ENCODE assay signal across 12 cellular contexts in genomic region chr4:173424899-173425805, GRCh38. TPM values are rescaled to one million over a fixed set of nuclear protein-coding genes. Genes with fewer than 3 reads are reported as not detected.
DNase-seq lines count a peak whose midpoint lies in the region; ATAC-seq and TF ChIP-seq lines count a peak whose summit lies in the region.
"Had no signal": no experiment of that assay in that cellular context is flagged by ENCODE, and none has a peak within 500 bp of the region (broad histone marks: within the 10 kb centered on the region; RNA-seq: fewer than 3 reads in every experiment).

No MANE protein-coding gene starts in this region.

- H3K27ac Mint-ChIP-seq in neural crest cell (ENCODE audit: unreplicated experiment), result peak overlapping the region; percentile 71
- H3K27ac Mint-ChIP-seq: natural killer cell treated with Interleukin-12 subunit alpha and Interleukin-12 subunit beta and Interleukin-15 and Interleukin-18, amount 100 ng/mL, for 72 hours; stimulated activated memory B cell treated with anti-CD40 and anti-IgM and Interleukin-4, amounts not matched to agents 10 μg/mL and 1 μg/mL and 100 μg/mL, for 72 hours had no signal

- H3K27me3 Mint-ChIP-seq in neural crest cell (ENCODE audit: low read depth), result no peaks in the 10 kb centered on the region
- H3K27me3 Mint-ChIP-seq: natural killer cell treated with Interleukin-12 subunit alpha and Interleukin-12 subunit beta and Interleukin-15 and Interleukin-18, amount 100 ng/mL, for 72 hours; stimulated activated memory B cell treated with anti-CD40 and anti-IgM and Interleukin-4, amounts not matched to agents 10 μg/mL and 1 μg/mL and 100 μg/mL, for 72 hours had no signal

- POLR2A ChIA-PET in BJ (lab: Charles Lee), result interaction anchor here (1.3 kb wide), 1 partner anchor 91 kb away, joined by 5 read pairs; the partner anchor contains the start of gene HMGB2

- no peaks in the 10 kb centered on the region for H3K9me3 Mint-ChIP-seq in neural crest cell
- H3K9me3 Mint-ChIP-seq: natural killer cell treated with Interleukin-12 subunit alpha and Interleukin-12 subunit beta and Interleukin-15 and Interleukin-18, amount 100 ng/mL, for 72 hours; stimulated activated memory B cell treated with anti-CD40 and anti-IgM and Interleukin-4, amounts not matched to agents 10 μg/mL and 1 μg/mL and 100 μg/mL, for 72 hours had no signal

- CTCF ChIA-PET in BJ (lab: Yijun Ruan, JAX), result interaction anchor here (0.6 to 2.6 kb wide), 10 partner anchors 10 to 106 kb away, joined by 3 to 19 read pairs (median 3); no protein-coding TSS in a partner anchor

- H3K27me3 ChIP-seq in BJ (ENCODE audit: control insufficient read depth, insufficient read depth, low read length), result no peaks in the 10 kb centered on the region

- H3K36me3 Mint-ChIP-seq in neural crest cell (ENCODE audit: low read depth), result peaks cover 3% of the 10 kb centered on the region
- H3K36me3 Mint-ChIP-seq: natural killer cell treated with Interleukin-12 subunit alpha and Interleukin-12 subunit beta and Interleukin-15 and Interleukin-18, amount 100 ng/mL, for 72 hours; stimulated activated memory B cell treated with anti-CD40 and anti-IgM and Interleukin-4, amounts not matched to agents 10 μg/mL and 1 μg/mL and 100 μg/mL, for 72 hours had no signal

- no peak overlapping the region for H3K4me3 Mint-ChIP-seq in neural crest cell
- H3K4me3 Mint-ChIP-seq: natural killer cell treated with Interleukin-12 subunit alpha and Interleukin-12 subunit beta and Interleukin-15 and Interleukin-18, amount 100 ng/mL, for 72 hours; stimulated activated memory B cell treated with anti-CD40 and anti-IgM and Interleukin-4, amounts not matched to agents 10 μg/mL and 1 μg/mL and 100 μg/mL, for 72 hours had no signal

- no peak for ATAC-seq in GM21786 (IDR thresholded peaks at IDR 0.05; ENCODE audit: unreplicated experiment)
- ATAC-seq in HG03108 (IDR thresholded peaks at IDR 0.05; ENCODE audit: unreplicated experiment), result no peak
- ATAC-seq: natural killer cell treated with Interleukin-12 subunit alpha and Interleukin-12 subunit beta and Interleukin-15 and Interleukin-18, amount 100 ng/mL, for 72 hours; Panc1; stimulated activated memory B cell treated with anti-CD40 and anti-IgM and Interleukin-4, amounts not matched to agents 10 μg/mL and 1 μg/mL and 100 μg/mL, for 72 hours had no signal

- H3K4me1 Mint-ChIP-seq in neural crest cell, result peaks cover 4% of the 10 kb centered on the region
- H3K4me1 Mint-ChIP-seq: stimulated activated memory B cell treated with anti-CD40 and anti-IgM and Interleukin-4, amounts not matched to agents 10 μg/mL and 1 μg/mL and 100 μg/mL, for 72 hours had no signal

- H3K36me3 ChIP-seq in BJ (ENCODE audit: control insufficient read depth, insufficient read depth, low read length), result no peaks in the 10 kb centered on the region

- peak; percentile 31 for DNase-seq in BJ (ENCODE audit: low read depth)
- peak; percentile 87 for DNase-seq in LHCN-M2 (ENCODE audit: low read depth)
- peak; percentile 73 for DNase-seq in choroid plexus epithelial cell (ENCODE audit: low read depth)
- no peak for DNase-seq in neural crest cell (ENCODE audit: low read depth, low spot score)
- DNase-seq in NCI-H748 treated with DMSO at 0.1 percent for 48 hours (lab: John Stamatoyannopoulos, UW), result no peak
- DNase-seq in retina, result no peak

- H3K4me3 ChIP-seq in BJ (ENCODE audit: low read depth, low read length), result no peak overlapping the region
- no peak overlapping the region for H3K4me3 ChIP-seq in choroid plexus epithelial cell (ENCODE audit: low read depth, low read length)

- TF ChIP-seq CTCF in BJ (IDR thresholded peaks at IDR 0.05; ENCODE audit: insufficient read depth, low read depth, low read length), result no peak
- TF ChIP-seq CTCF in choroid plexus epithelial cell (conservative IDR thresholded peaks at IDR 0.05; ENCODE audit: low read depth, low read length), result no peak
- TF ChIP-seq CTCF in neural crest cell (conservative IDR thresholded peaks at IDR 0.05), result no peak

RNA-seq across cellular contexts. Expression of gene SCRG1, which starts 26.2 kb away (rescaled TPM):
- polyA plus RNA-seq in BJ (2011; rRNA removed), result 0.47 and 0.56 TPM in 2 replicates
- 0.05 and 0.15 TPM in 2 replicates for polyA minus RNA-seq in BJ (2011; rRNA and poly(A)+ RNA removed)
- not detected in 2 replicates for total RNA-seq in LHCN-M2 (2014; rRNA removed)
- polyA plus RNA-seq in LHCN-M2 (2012), result 0.05 TPM
- 4.8 and 5.1 TPM in 2 replicates for total RNA-seq in neural crest cell
- total RNA-seq: dermis microvascular lymphatic vessel endothelial cell; natural killer cell treated with Interleukin-12 subunit alpha and Interleukin-12 subunit beta and Interleukin-15 and Interleukin-18, amount 100 ng/mL, for 72 hours had no signal

RNA-seq across cellular contexts. Expression of gene SAP30, which starts 54.4 kb away (rescaled TPM):
- 3.7 and 8.9 TPM in 2 replicates for polyA plus RNA-seq in BJ (2011; rRNA removed)
- 2.2 and 2.8 TPM in 2 replicates for polyA minus RNA-seq in BJ (2011; rRNA and poly(A)+ RNA removed)
- total RNA-seq in LHCN-M2 (2014; rRNA removed) (42.7 and 58.7 TPM in 2 replicates), neural crest cell (44.3 and 47.1 TPM in 2 replicates)
- polyA plus RNA-seq in LHCN-M2 (2012), result 29.5 TPM

Comparison
In these comparisons a context has a peak if more than half of its experiments do, and no peak if none do; other contexts are left out.
1. DNase-seq: peak in BJ (single experiment), LHCN-M2 (single experiment) and choroid plexus epithelial cell (single experiment); none in neural crest cell (single experiment), NCI-H748 treated with DMSO at 0.1 percent for 48 hours (single experiment) and retina (single experiment).